In the genomic region with DNA sequence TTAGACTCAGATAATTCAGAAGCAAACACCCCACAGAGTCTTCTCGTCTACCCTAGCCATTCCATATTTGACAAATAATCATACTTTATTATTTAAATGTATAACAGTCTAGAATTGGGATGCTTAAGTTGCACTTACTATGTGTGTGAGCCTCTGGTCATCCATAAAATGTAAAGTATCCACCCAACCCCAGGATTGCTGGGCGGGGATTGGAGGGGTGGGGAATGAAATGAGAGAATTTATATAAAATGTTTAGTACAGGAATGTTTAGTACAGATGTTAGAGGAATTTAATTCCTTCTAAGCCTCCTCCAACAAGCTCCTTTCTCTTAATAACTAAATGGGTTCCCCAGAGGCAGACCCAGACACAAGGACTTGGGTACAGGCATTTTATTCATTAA, we compare ENCODE assay signal across 1 cellular context.
TF ChIP-seq lines count a peak whose summit lies in the region.

No MANE protein-coding gene starts in this region.

TF ChIP-seq in GM23338, 12 proteins besides CTCF, POLR2A, EP300 and RAD21:
- TF ChIP-seq ZNF462 (CRISPR knock-in tag; IDR thresholded peaks at IDR 0.05) = no peak
- TF ChIP-seq ZNF114 (CRISPR knock-in tag; IDR thresholded peaks at IDR 0.05) = no peak
- TF ChIP-seq ETS1 (IDR thresholded peaks at IDR 0.05) = no peak
- TF ChIP-seq, protein P1, sequence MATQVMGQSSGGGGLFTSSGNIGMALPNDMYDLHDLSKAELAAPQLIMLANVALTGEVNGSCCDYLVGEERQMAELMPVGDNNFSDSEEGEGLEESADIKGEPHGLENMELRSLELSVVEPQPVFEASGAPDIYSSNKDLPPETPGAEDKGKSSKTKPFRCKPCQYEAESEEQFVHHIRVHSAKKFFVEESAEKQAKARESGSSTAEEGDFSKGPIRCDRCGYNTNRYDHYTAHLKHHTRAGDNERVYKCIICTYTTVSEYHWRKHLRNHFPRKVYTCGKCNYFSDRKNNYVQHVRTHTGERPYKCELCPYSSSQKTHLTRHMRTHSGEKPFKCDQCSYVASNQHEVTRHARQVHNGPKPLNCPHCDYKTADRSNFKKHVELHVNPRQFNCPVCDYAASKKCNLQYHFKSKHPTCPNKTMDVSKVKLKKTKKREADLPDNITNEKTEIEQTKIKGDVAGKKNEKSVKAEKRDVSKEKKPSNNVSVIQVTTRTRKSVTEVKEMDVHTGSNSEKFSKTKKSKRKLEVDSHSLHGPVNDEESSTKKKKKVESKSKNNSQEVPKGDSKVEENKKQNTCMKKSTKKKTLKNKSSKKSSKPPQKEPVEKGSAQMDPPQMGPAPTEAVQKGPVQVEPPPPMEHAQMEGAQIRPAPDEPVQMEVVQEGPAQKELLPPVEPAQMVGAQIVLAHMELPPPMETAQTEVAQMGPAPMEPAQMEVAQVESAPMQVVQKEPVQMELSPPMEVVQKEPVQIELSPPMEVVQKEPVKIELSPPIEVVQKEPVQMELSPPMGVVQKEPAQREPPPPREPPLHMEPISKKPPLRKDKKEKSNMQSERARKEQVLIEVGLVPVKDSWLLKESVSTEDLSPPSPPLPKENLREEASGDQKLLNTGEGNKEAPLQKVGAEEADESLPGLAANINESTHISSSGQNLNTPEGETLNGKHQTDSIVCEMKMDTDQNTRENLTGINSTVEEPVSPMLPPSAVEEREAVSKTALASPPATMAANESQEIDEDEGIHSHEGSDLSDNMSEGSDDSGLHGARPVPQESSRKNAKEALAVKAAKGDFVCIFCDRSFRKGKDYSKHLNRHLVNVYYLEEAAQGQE (IDR thresholded peaks at IDR 0.05; ENCODE audit: unreplicated experiment) = no peak
- no peak for TF ChIP-seq CREB1 (CRISPR knock-in tag; IDR thresholded peaks at IDR 0.05; ENCODE audit: low read depth)
- no peak for TF ChIP-seq STAT1 (IDR thresholded peaks at IDR 0.05; ENCODE audit: unreplicated experiment)
- no peak for TF ChIP-seq EZH2phosphoT487 (IDR thresholded peaks at IDR 0.05; ENCODE audit: unreplicated experiment)
- TF ChIP-seq NANOG (IDR thresholded peaks at IDR 0.05; ENCODE audit: borderline replicate concordance) = no peak
- no peak for TF ChIP-seq EZH2 (IDR thresholded peaks at IDR 0.05; ENCODE audit: low read depth, unreplicated experiment)
- TF ChIP-seq POLR2AphosphoS5 (IDR thresholded peaks at IDR 0.05; ENCODE audit: low read depth) = no peak
- no peak for TF ChIP-seq ZNF331 (CRISPR knock-in tag; IDR thresholded peaks at IDR 0.05; ENCODE audit: low read depth)
- TF ChIP-seq JUNB (IDR thresholded peaks at IDR 0.05; ENCODE audit: unreplicated experiment) = no peak
